In the genomic region with DNA sequence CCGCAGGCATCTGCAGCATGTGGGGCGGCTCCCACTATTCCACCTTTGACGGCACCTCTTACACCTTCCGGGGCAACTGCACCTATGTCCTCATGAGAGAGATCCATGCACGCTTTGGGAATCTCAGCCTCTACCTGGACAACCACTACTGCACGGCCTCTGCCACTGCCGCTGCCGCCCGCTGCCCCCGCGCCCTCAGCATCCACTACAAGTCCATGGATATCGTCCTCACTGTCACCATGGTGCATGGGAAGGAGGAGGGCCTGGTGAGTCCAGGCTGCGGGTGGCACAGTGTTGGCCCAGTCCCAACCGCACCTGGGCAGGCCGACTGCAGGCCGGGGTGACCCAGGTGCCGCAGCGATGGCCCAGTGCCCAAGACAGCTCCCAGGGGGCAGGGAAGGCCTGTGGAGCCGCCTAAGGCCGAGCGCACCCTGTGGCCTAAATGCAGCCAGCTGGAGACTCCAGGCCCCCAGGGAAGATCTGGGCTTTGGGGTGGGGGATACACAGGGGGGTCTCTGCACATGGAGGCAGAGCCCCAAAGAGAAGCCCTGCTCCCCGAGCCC, we compare ENCODE assay signal across 40 cellular contexts. TPM values are rescaled to one million over a fixed set of nuclear protein-coding genes. Genes with fewer than 3 reads are reported as not detected.
"Had no signal": no experiment of that assay in that cellular context is flagged by ENCODE, and none has a peak within 500 bp of the region (broad histone marks: within the 10 kb centered on the region; RNA-seq: fewer than 3 reads in every experiment).

No MANE protein-coding gene starts in this region.

- H3K27me3 ChIP-seq: ascending aorta, cardiac muscle cell had no signal

- H3K4me1 ChIP-seq: ascending aorta had no signal

- H3K4me3 Mint-ChIP-seq: activated B cell treated with CpG ODN at 0.5 μM for 24 hours; activated CD4-positive, alpha-beta memory T cell treated with anti-CD3 and anti-CD28 coated beads for 36 hours; activated CD4-positive, alpha-beta T cell treated with anti-CD3 and anti-CD28 coated beads, Interleukin-2, amount 10 ng/mL, durations not matched to agents 24 days and 14 days; activated CD8-positive, alpha-beta T cell treated with anti-CD3 and anti-CD28 coated beads for 36 hours; activated naive CD4-positive, alpha-beta T cell treated with anti-CD3 and anti-CD28 coated beads for 36 hours; activated naive CD4-positive, alpha-beta T cell treated with anti-CD3 and anti-CD28 coated beads, Interleukin-2, amount 50 U/mL, for 24 hours; activated naive CD8-positive, alpha-beta T cell; activated naive CD8-positive, alpha-beta T cell treated with anti-CD3 and anti-CD28 coated beads, Interleukin-2, amount 10 ng/mL, durations not matched to agents 7 days and 5 days; activated naive CD8-positive, alpha-beta T cell treated with anti-CD3 and anti-CD28 coated beads, Interleukin-2, amount 50 U/mL, for 24 hours; activated T-cell treated with anti-CD3 and anti-CD28 coated beads, Interleukin-2, amount 50 U/mL, for 4 hours; activated T-cell treated with anti-CD3 and anti-CD28 coated beads, Interleukin-2, amount 50 U/mL, for 72 hours; activated T-helper 1 cell treated with anti-CD3 and anti-CD28 coated beads, Interleukin-12 subunit alpha, Interleukin-12 subunit beta, Interleukin-2, Interleukin-4 antibody, amounts not matched to agents 30 ng/mL and 10 ng/mL and 1 ng/mL, durations not matched to agents 14 hours and 24 hours and 36 hours; activated T-helper 17 cell treated with anti-CD3 and anti-CD28 coated beads, Interleukin-2, amount 50 U/mL, for 72 hours; brain; central memory CD8-positive, alpha-beta T cell; T-helper 1 cell treated with Interleukin-12 subunit alpha and Interleukin-12 subunit beta and Interleukin-4 antibody, amounts not matched to agents 30 μg/mL and 1 μg/mL, for 36 hours; T-helper 2 cell treated with Interferon-gamma antibody and Interleukin-4, amounts not matched to agents 5 μg/mL and 100 μg/mL, for 36 hours had no signal

- H3K27ac Mint-ChIP-seq: activated B cell treated with CpG ODN at 0.5 μM for 24 hours; activated CD4-positive, alpha-beta memory T cell treated with anti-CD3 and anti-CD28 coated beads for 36 hours; activated CD4-positive, alpha-beta T cell treated with anti-CD3 and anti-CD28 coated beads, Interleukin-2, amount 10 ng/mL, durations not matched to agents 24 days and 14 days; activated CD8-positive, alpha-beta T cell treated with anti-CD3 and anti-CD28 coated beads for 36 hours; activated naive CD4-positive, alpha-beta T cell treated with anti-CD3 and anti-CD28 coated beads for 36 hours; activated naive CD4-positive, alpha-beta T cell treated with anti-CD3 and anti-CD28 coated beads, Interleukin-2, amount 50 U/mL, for 24 hours; activated naive CD8-positive, alpha-beta T cell; activated naive CD8-positive, alpha-beta T cell treated with anti-CD3 and anti-CD28 coated beads, Interleukin-2, amount 10 ng/mL, durations not matched to agents 7 days and 5 days; activated naive CD8-positive, alpha-beta T cell treated with anti-CD3 and anti-CD28 coated beads, Interleukin-2, amount 50 U/mL, for 24 hours; activated T-cell treated with anti-CD3 and anti-CD28 coated beads, Interleukin-2, amount 50 U/mL, for 72 hours; activated T-helper 17 cell treated with anti-CD3 and anti-CD28 coated beads, Interleukin-2, amount 50 U/mL, for 72 hours; brain; T-helper 1 cell treated with Interleukin-12 subunit alpha and Interleukin-12 subunit beta and Interleukin-4 antibody, amounts not matched to agents 30 μg/mL and 1 μg/mL, for 36 hours; T-helper 2 cell treated with Interferon-gamma antibody and Interleukin-4, amounts not matched to agents 5 μg/mL and 100 μg/mL, for 36 hours had no signal

- H3K4me3 ChIP-seq: ascending aorta, cardiac muscle cell had no signal

- ATAC-seq: activated CD8-positive, alpha-beta T cell treated with anti-CD3 and anti-CD28 coated beads for 36 hours; activated naive CD8-positive, alpha-beta T cell treated with anti-CD3 and anti-CD28 coated beads, Interleukin-2, amount 50 U/mL, for 24 hours; activated T-cell treated with anti-CD3 and anti-CD28 coated beads, Interleukin-2, amount 50 U/mL, for 4 hours; activated T-cell treated with anti-CD3 and anti-CD28 coated beads, Interleukin-2, amount 50 U/mL, for 72 hours; activated T-helper 17 cell treated with anti-CD3 and anti-CD28 coated beads, Interleukin-2, amount 50 U/mL, for 72 hours had no signal

- H3K9me3 ChIP-seq: ascending aorta had no signal

- H3K27me3 Mint-ChIP-seq: activated B cell treated with CpG ODN at 0.5 μM for 24 hours; activated CD4-positive, alpha-beta memory T cell treated with anti-CD3 and anti-CD28 coated beads for 36 hours; activated CD4-positive, alpha-beta T cell treated with anti-CD3 and anti-CD28 coated beads, Interleukin-2, amount 10 ng/mL, durations not matched to agents 24 days and 14 days; activated CD8-positive, alpha-beta T cell treated with anti-CD3 and anti-CD28 coated beads for 36 hours; activated naive CD4-positive, alpha-beta T cell treated with anti-CD3 and anti-CD28 coated beads, Interleukin-2, amount 50 U/mL, for 24 hours; activated naive CD8-positive, alpha-beta T cell; activated naive CD8-positive, alpha-beta T cell treated with anti-CD3 and anti-CD28 coated beads, Interleukin-2, amount 10 ng/mL, durations not matched to agents 7 days and 5 days; activated naive CD8-positive, alpha-beta T cell treated with anti-CD3 and anti-CD28 coated beads, Interleukin-2, amount 50 U/mL, for 24 hours; activated T-helper 17 cell treated with anti-CD3 and anti-CD28 coated beads, Interleukin-2, amount 50 U/mL, for 72 hours; central memory CD8-positive, alpha-beta T cell had no signal

- H3K4me1 Mint-ChIP-seq: activated B cell treated with CpG ODN at 0.5 μM for 24 hours; activated CD4-positive, alpha-beta T cell treated with anti-CD3 and anti-CD28 coated beads, Interleukin-2, amount 10 ng/mL, durations not matched to agents 24 days and 14 days; activated naive CD4-positive, alpha-beta T cell treated with anti-CD3 and anti-CD28 coated beads, Interleukin-2, amount 50 U/mL, for 24 hours; activated naive CD8-positive, alpha-beta T cell treated with anti-CD3 and anti-CD28 coated beads, Interleukin-2, amount 10 ng/mL, durations not matched to agents 7 days and 5 days; activated naive CD8-positive, alpha-beta T cell treated with anti-CD3 and anti-CD28 coated beads, Interleukin-2, amount 50 U/mL, for 24 hours; brain had no signal

- H3K36me3 Mint-ChIP-seq: activated CD4-positive, alpha-beta memory T cell treated with anti-CD3 and anti-CD28 coated beads for 36 hours; activated naive CD4-positive, alpha-beta T cell treated with anti-CD3 and anti-CD28 coated beads, Interleukin-2, amount 50 U/mL, for 24 hours; activated naive CD8-positive, alpha-beta T cell; brain had no signal

- DNase-seq: activated B cell treated with CpG ODN at 0.5 μM for 24 hours; activated CD4-positive, alpha-beta memory T cell treated with anti-CD3 and anti-CD28 coated beads for 36 hours; activated CD4-positive, alpha-beta T cell treated with anti-CD3 and anti-CD28 coated beads for 4 hours; activated CD4-positive, alpha-beta T cell treated with anti-CD3 and anti-CD28 coated beads, Interleukin-2, amount 10 ng/mL, durations not matched to agents 24 days and 14 days; activated CD4-positive, alpha-beta T cell treated with anti-CD3 and anti-CD28 coated beads, Interleukin-2, amount 50 U/mL, for 1 hour; activated CD4-positive, alpha-beta T cell treated with anti-CD3 and anti-CD28 coated beads, Interleukin-2, amount 50 U/mL, for 4 hours; activated CD4-positive, CD25-positive, alpha-beta regulatory T cell treated with anti-CD3 and anti-CD28 coated beads, Interleukin-2, amount 50 U/mL, for 72 hours; activated CD8-positive, alpha-beta memory T cell treated with anti-CD3 and anti-CD28 coated beads, Interleukin-2, amount 50 U/mL, for 4 hours; activated CD8-positive, alpha-beta T cell treated with anti-CD3 and anti-CD28 coated beads for 36 hours; activated effector memory CD4-positive, alpha-beta T cell treated with anti-CD3 and anti-CD28 coated beads, Interleukin-2, amount 50 U/mL, for 16 hours; activated gamma-delta T cell treated with Interleukin-2 at 50 U/mL for 16 hours; activated naive CD4-positive, alpha-beta T cell; activated naive CD4-positive, alpha-beta T cell treated with anti-CD3 and anti-CD28 coated beads for 36 hours; activated naive CD8-positive, alpha-beta T cell treated with anti-CD3 and anti-CD28 coated beads, Interleukin-2, amount 10 ng/mL, durations not matched to agents 7 days and 5 days; activated naive CD8-positive, alpha-beta T cell treated with anti-CD3 and anti-CD28 coated beads, Interleukin-2, amount 50 U/mL, for 24 hours; activated T-cell treated with anti-CD3 and anti-CD28 coated beads for 4 hours; activated T-cell treated with anti-CD3 and anti-CD28 coated beads, Interleukin-2, amount 50 U/mL, for 1 hour; activated T-cell treated with anti-CD3 and anti-CD28 coated beads, Interleukin-2, amount 50 U/mL, for 4 hours; activated T-cell treated with anti-CD3 and anti-CD28 coated beads, Interleukin-2, amount 50 U/mL, for 72 hours; amygdala; anterior cingulate cortex; caudate nucleus; cerebellar nuclear complex; T-helper 1 cell; T-helper 2 cell; T-helper 9 cell had no signal

- H3K9me3 Mint-ChIP-seq: activated B cell treated with CpG ODN at 0.5 μM for 24 hours; activated CD4-positive, alpha-beta memory T cell treated with anti-CD3 and anti-CD28 coated beads for 36 hours; activated naive CD4-positive, alpha-beta T cell treated with anti-CD3 and anti-CD28 coated beads for 36 hours; activated naive CD4-positive, alpha-beta T cell treated with anti-CD3 and anti-CD28 coated beads, Interleukin-2, amount 50 U/mL, for 24 hours; activated naive CD8-positive, alpha-beta T cell treated with anti-CD3 and anti-CD28 coated beads, Interleukin-2, amount 50 U/mL, for 24 hours; activated T-cell treated with anti-CD3 and anti-CD28 coated beads, Interleukin-2, amount 50 U/mL, for 4 hours; activated T-helper 17 cell treated with anti-CD3 and anti-CD28 coated beads, Interleukin-2, amount 50 U/mL, for 72 hours; central memory CD8-positive, alpha-beta T cell had no signal

- H3K27ac ChIP-seq: ascending aorta, cardiac muscle cell, VCaP had no signal

- H3K36me3 ChIP-seq: ascending aorta, cardiac muscle cell had no signal

RNA-seq across cellular contexts. Expression of gene MUC5B, which starts 31.3 kb away (rescaled TPM):
- total RNA-seq: activated B cell treated with CpG ODN at 0.5 μM for 24 hours; activated CD4-positive, alpha-beta memory T cell treated with anti-CD3 and anti-CD28 coated beads for 36 hours; activated CD4-positive, alpha-beta T cell treated with anti-CD3 and anti-CD28 coated beads, Interleukin-2, amount 10 ng/mL, durations not matched to agents 24 days and 14 days; activated CD8-positive, alpha-beta memory T cell treated with anti-CD3 and anti-CD28 coated beads for 36 hours; activated CD8-positive, alpha-beta T cell treated with anti-CD3 and anti-CD28 coated beads for 36 hours; activated naive CD4-positive, alpha-beta T cell treated with anti-CD3 and anti-CD28 coated beads for 36 hours; activated naive CD8-positive, alpha-beta T cell treated with anti-CD3 and anti-CD28 coated beads, Interleukin-2, amount 10 ng/mL, durations not matched to agents 7 days and 5 days; activated T-cell treated with anti-CD3 and anti-CD28 coated beads, Interleukin-2, amount 50 U/mL, for 72 hours; activated T-helper 1 cell treated with anti-CD3 and anti-CD28 coated beads, Interleukin-12 subunit alpha, Interleukin-12 subunit beta, Interleukin-2, Interleukin-4 antibody, amounts not matched to agents 30 ng/mL and 10 ng/mL and 1 ng/mL, durations not matched to agents 14 hours and 24 hours and 36 hours; activated T-helper 17 cell treated with anti-CD3 and anti-CD28 coated beads, Interleukin-2, amount 50 U/mL, for 72 hours; bronchial epithelial cell; cardiac muscle cell; chondrocyte had no signal
- polyA plus RNA-seq: cardiac muscle cell had no signal
